Comparison of ENCODE assay signal across 1 cellular context in genomic region chr6:35151472-35151871, GRCh38.
TF ChIP-seq lines count a peak whose summit lies in the region.

No MANE protein-coding gene starts in this region.

TF ChIP-seq in IMR-90, 13 proteins besides CTCF, POLR2A, EP300 and RAD21 (continued from another document):
- TF ChIP-seq USF2 (IDR thresholded peaks at IDR 0.05; ENCODE audit: low read depth, low read length) (no peak), NFE2L2 (IDR thresholded peaks at IDR 0.05; ENCODE audit: low read depth, low read length) (no peak)
TF ChIP-seq in IMR-90: peak in this region for 0.
